ENCODE assay signal across 8 cellular contexts in genomic region chr7:90153943-90154761, GRCh38. TPM values are rescaled to one million over a fixed set of nuclear protein-coding genes. Genes with fewer than 3 reads are reported as not detected.
DNase-seq lines count a peak whose midpoint lies in the region; ATAC-seq, FAIRE-seq and TF ChIP-seq lines count a peak whose summit lies in the region.
"Not testable (repeated sequence)": the region's sequence is repeated elsewhere in the genome, so short reads cannot be mapped to it uniquely, and the experiment has no call there.

STEAP1 (plus strand) TSS chr7:90154469; CDS start chr7:90159789, 5,320 bp downstream.

- H3K27ac ChIP-seq in kidney (ENCODE audit: low read depth in 2 of 2, low read length in 2 of 2) = not testable (repeated sequence)

- FAIRE-seq in kidney (lab: Jason Lieb, UNC) = not testable (repeated sequence)

- not testable (repeated sequence) for H3K9me3 Mint-ChIP-seq in activated CD4-positive, alpha-beta T cell treated with anti-CD3 and anti-CD28 coated beads for 36 hours (ENCODE audit: low read depth); chondrocyte (ENCODE audit: low read depth)

- H3K27me3 Mint-ChIP-seq in activated CD4-positive, alpha-beta T cell treated with anti-CD3 and anti-CD28 coated beads for 36 hours = peaks cover 29% of the 10 kb centered on the region
- peaks cover 23% of the 10 kb centered on the region for H3K27me3 Mint-ChIP-seq in chondrocyte (ENCODE audit: low read depth)

- DNase-seq in AG20443 (ENCODE audit: low spot score) (peak; percentile 87), NCI-H446 (lab: John Stamatoyannopoulos, UW) (peak; percentile 45 to 87), kidney (peak; percentile 95)
- peak; percentile 92 for DNase-seq in activated CD4-positive, alpha-beta T cell treated with anti-CD3 and anti-CD28 coated beads for 36 hours
- not testable (repeated sequence) for DNase-seq in chondrocyte (ENCODE audit: low spot score)
- DNase-seq in stimulated activated CD4-positive, alpha-beta T cell treated with anti-CD3 and anti-CD28 coated beads, Interleukin-12 subunit alpha, Interleukin-12 subunit beta, amount 100 ng/mL, for 4 hours = peak; percentile 88

- H3K27ac Mint-ChIP-seq in activated CD4-positive, alpha-beta T cell treated with anti-CD3 and anti-CD28 coated beads for 36 hours; chondrocyte (ENCODE audit: unreplicated experiment): not testable (repeated sequence)

- peak within 1 kb of the TSS in 1 of 2 donors; percentile 40 for H3K9ac ChIP-seq in kidney (ENCODE audit: low read length in 2 of 2)

- H3K4me3 ChIP-seq in kidney (ENCODE audit: low read length in 2 of 2) = peak within 1 kb of the TSS; percentile 66 to 72

- POLR2A ChIA-PET in activated CD4-positive, alpha-beta T cell treated with anti-CD3 and anti-CD28 coated beads for 36 hours (lab: Charles Lee) = not testable (repeated sequence)

- ATAC-seq in GM19043 (IDR thresholded peaks at IDR 0.05; ENCODE audit: low read depth, unreplicated experiment) (peak; percentile 93), HG03196 (IDR thresholded peaks at IDR 0.05; ENCODE audit: unreplicated experiment) (peak; percentile 99)
- ATAC-seq in activated CD4-positive, alpha-beta T cell treated with anti-CD3 and anti-CD28 coated beads for 36 hours = peak; percentile 98

- CTCF ChIA-PET in activated CD4-positive, alpha-beta T cell treated with anti-CD3 and anti-CD28 coated beads for 36 hours (lab: Charles Lee) = interaction anchor here (0.6 to 3.5 kb wide), 15 partner anchors 11 to 319 kb away, joined by 3 to 37 read pairs (median 4); partner anchors contain the start of genes CLDN12 and STEAP2

- not testable (repeated sequence) for H3K36me3 Mint-ChIP-seq in activated CD4-positive, alpha-beta T cell treated with anti-CD3 and anti-CD28 coated beads for 36 hours (ENCODE audit: low read depth); chondrocyte (ENCODE audit: low read depth)

- peak; percentile 92 for TF ChIP-seq CTCF in chondrocyte (IDR thresholded peaks at IDR 0.05)
- TF ChIP-seq CTCF in kidney (IDR thresholded peaks at IDR 0.05; ENCODE audit: borderline replicate concordance, extremely low read depth, insufficient read depth) = peak; percentile 82

- H3K4me3 Mint-ChIP-seq in activated CD4-positive, alpha-beta T cell treated with anti-CD3 and anti-CD28 coated beads for 36 hours = peak within 1 kb of the TSS; percentile 46
- H3K4me3 Mint-ChIP-seq in chondrocyte (ENCODE audit: unreplicated experiment) = peak within 1 kb of the TSS; percentile 71

- not testable (repeated sequence) for H3K4me1 Mint-ChIP-seq in activated CD4-positive, alpha-beta T cell treated with anti-CD3 and anti-CD28 coated beads for 36 hours; chondrocyte (ENCODE audit: low read depth)

- intact Hi-C loops in activated CD4-positive, alpha-beta T cell treated with anti-CD3 and anti-CD28 coated beads for 36 hours (cut with DNase I, micrococcal nuclease) = loop anchor here (1.0 to 5.0 kb wide), 6 partner anchors 91 to 273 kb away; partner anchors contain the start of genes CFAP69 (in 1 of the 2) and GTPBP10 (in 1 of the 2)
- intact Hi-C loops in kidney (cut with DNase I) = not testable (repeated sequence)

- H3K4me1 ChIP-seq in kidney (ENCODE audit: control insufficient read depth in 1 of 2, insufficient read depth in 1 of 2, low read depth in 1 of 2, low read length in 2 of 2) = not testable (repeated sequence)

- not testable (repeated sequence) for H3K36me3 ChIP-seq in kidney (ENCODE audit: control insufficient read depth in 1 of 2, insufficient read depth in 2 of 2, low read length in 2 of 2)

- not testable (repeated sequence) for H3K9me3 ChIP-seq in kidney (ENCODE audit: control insufficient read depth in 1 of 2, low read length in 2 of 2)

RNA-seq across cellular contexts. Expression of gene STEAP1, which starts in this region (rescaled TPM):
- under 1 TPM; 0.32 to 0.69 TPM for total RNA-seq in activated CD4-positive, alpha-beta T cell treated with anti-CD3 and anti-CD28 coated beads for 36 hours
- total RNA-seq in chondrocyte (0.22 to 0.31 TPM (median 0.28 TPM) in 3 replicates), kidney (4.4 TPM)
- 6.3 TPM for polyA plus RNA-seq in kidney (ENCODE audit: insufficient read depth, low read depth, low replicate concordance)

Comparison
In these comparisons a context has a peak if more than half of its experiments do, and no peak if none do; other contexts are left out.
1. Peak in DNase-seq and ATAC-seq in activated CD4-positive, alpha-beta T cell treated with anti-CD3 and anti-CD28 coated beads for 36 hours; RNA of the gene not detected or under 1 TPM.